ENCODE assay signal across 12 cellular contexts in the genomic region with DNA sequence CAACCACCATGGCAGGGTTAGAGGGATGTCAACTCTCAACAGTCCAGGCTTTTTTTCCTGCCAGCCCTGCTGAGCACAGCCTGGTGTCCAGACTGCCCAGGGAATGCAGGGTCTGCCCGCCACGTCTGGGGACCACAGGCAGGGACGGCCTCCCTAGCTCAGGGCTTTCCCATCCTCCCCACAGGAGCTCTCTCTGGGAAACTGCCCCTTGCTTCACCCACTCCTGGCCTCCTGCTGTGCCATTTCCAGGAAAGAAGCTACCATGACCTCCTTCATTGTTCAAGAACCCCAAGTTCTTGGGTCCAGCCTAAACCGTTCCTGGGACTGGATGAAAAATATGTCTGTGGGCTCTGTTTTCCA. TPM values are rescaled to one million over a fixed set of nuclear protein-coding genes. Genes with fewer than 3 reads are reported as not detected.
A peak's percentile ranks its signal among the peaks of the same experiment; 100 is the strongest.
DNase-seq lines count a peak whose midpoint lies in the region; ATAC-seq and TF ChIP-seq lines count a peak whose summit lies in the region.
"Had no signal": no experiment of that assay in that cellular context is flagged by ENCODE, and none has a peak within 500 bp of the region (broad histone marks: within the 10 kb centered on the region; RNA-seq: fewer than 3 reads in every experiment).

No MANE protein-coding gene starts in this region.

- no peaks in the 10 kb centered on the region for H3K27me3 ChIP-seq in GM23338 (ENCODE audit: insufficient read depth)
- H3K27me3 ChIP-seq in RWPE2 (ENCODE audit: insufficient read depth, poor library complexity, severe bottlenecking): no peaks in the 10 kb centered on the region
- no peaks in the 10 kb centered on the region for H3K27me3 ChIP-seq in skeletal muscle satellite cell (ENCODE audit: control insufficient read depth, insufficient read depth, low read length)

- ATAC-seq in GM23338 (no peak), RWPE2 (ENCODE audit: low read depth) (no peak), GM19467 (IDR thresholded peaks at IDR 0.05; ENCODE audit: unreplicated experiment) (no peak)
- ATAC-seq: GM12878 had no signal

- H3K9ac ChIP-seq in skeletal muscle satellite cell (ENCODE audit: low read depth, low read length): no peak overlapping the region

- H3K27ac ChIP-seq in GM23338 (ENCODE audit: low read depth) (peak overlapping the region; percentile 94), RWPE2 (ENCODE audit: poor library complexity, severe bottlenecking) (peak overlapping the region; percentile 100)

- H3K9me3 ChIP-seq in RWPE2 (ENCODE audit: severe bottlenecking) (no peaks in the 10 kb centered on the region), skeletal muscle satellite cell (replicated peaks; ENCODE audit: low read length) (no peaks in the 10 kb centered on the region)

- peaks cover 53% of the 10 kb centered on the region for H3K36me3 Mint-ChIP-seq in GM23338 (ENCODE audit: low read depth)
- H3K36me3 Mint-ChIP-seq in activated CD4-positive, alpha-beta memory T cell treated with anti-CD3 and anti-CD28 coated beads, Interleukin-2, amount 10 ng/mL, durations not matched to agents 7 days and 5 days (ENCODE audit: low read depth): no peaks in the 10 kb centered on the region
- H3K36me3 Mint-ChIP-seq: activated naive CD8-positive, alpha-beta T cell had no signal

- no peaks in the 10 kb centered on the region for H3K36me3 ChIP-seq in GM23338 (ENCODE audit: insufficient read depth)
- H3K36me3 ChIP-seq in RWPE2 (ENCODE audit: low read depth): peaks cover 79% of the 10 kb centered on the region
- H3K36me3 ChIP-seq in skeletal muscle satellite cell (ENCODE audit: insufficient read depth, low read length): no peaks in the 10 kb centered on the region

- peaks cover 13% of the 10 kb centered on the region for H4K20me1 ChIP-seq in GM23338 (replicated peaks; ENCODE audit: insufficient read depth)

- TF ChIP-seq CTCF in GM23338 (conservative IDR thresholded peaks at IDR 0.05; ENCODE audit: low read depth in 2 of 2) (no peak), RWPE2 (IDR thresholded peaks at IDR 0.05; ENCODE audit: poor library complexity, severe bottlenecking) (no peak)

- no peaks in the 10 kb centered on the region for H3K9me2 ChIP-seq in GM23338 (ENCODE audit: insufficient read depth)

- peak overlapping the region; percentile 68 for H3K4me3 Mint-ChIP-seq in GM23338
- no peak overlapping the region for H3K4me3 Mint-ChIP-seq in activated CD4-positive, alpha-beta memory T cell treated with anti-CD3 and anti-CD28 coated beads, Interleukin-2, amount 10 ng/mL, durations not matched to agents 7 days and 5 days
- H3K4me3 Mint-ChIP-seq: activated naive CD8-positive, alpha-beta T cell; IgD-negative memory B cell had no signal

- H3K27ac Mint-ChIP-seq in GM23338: peak overlapping the region; percentile 95
- no peak overlapping the region for H3K27ac Mint-ChIP-seq in activated CD4-positive, alpha-beta memory T cell treated with anti-CD3 and anti-CD28 coated beads, Interleukin-2, amount 10 ng/mL, durations not matched to agents 7 days and 5 days
- H3K27ac Mint-ChIP-seq: activated naive CD8-positive, alpha-beta T cell had no signal

- no peaks in the 10 kb centered on the region for H3K9me3 Mint-ChIP-seq in GM23338
- H3K9me3 Mint-ChIP-seq in activated CD4-positive, alpha-beta memory T cell treated with anti-CD3 and anti-CD28 coated beads, Interleukin-2, amount 10 ng/mL, durations not matched to agents 7 days and 5 days: no peaks in the 10 kb centered on the region

- DNase-seq in GM23338 (ENCODE audit: low spot score) (no peak), RWPE2 (ENCODE audit: low spot score) (no peak), RKO (ENCODE audit: low spot score) (no peak), NCI-H2196 treated with DMSO at 0.1 percent for 48 hours (lab: John Stamatoyannopoulos, UW; ENCODE audit: unreplicated experiment) (no peak)
- DNase-seq in activated CD4-positive, alpha-beta memory T cell treated with anti-CD3 and anti-CD28 coated beads, Interleukin-2, amount 10 ng/mL, durations not matched to agents 7 days and 5 days: no peak
- DNase-seq: NCI-H446 treated with DMSO at 0.1 percent for 48 hours had no signal

- POLR2A ChIA-PET in activated CD4-positive, alpha-beta memory T cell treated with anti-CD3 and anti-CD28 coated beads, Interleukin-2, amount 10 ng/mL, durations not matched to agents 7 days and 5 days (lab: Charles Lee): no interaction called here

- CTCF ChIA-PET in activated CD4-positive, alpha-beta memory T cell treated with anti-CD3 and anti-CD28 coated beads, Interleukin-2, amount 10 ng/mL, durations not matched to agents 7 days and 5 days (lab: Charles Lee): interaction anchor here (1.6 kb wide), 1 partner anchor 35 kb away, joined by 4 read pairs; no protein-coding TSS in a partner anchor

- no peak overlapping the region for H2AFZ ChIP-seq in GM23338

- peaks cover 32% of the 10 kb centered on the region for H3F3A ChIP-seq in GM23338 (replicated peaks; ENCODE audit: low read depth)

- peaks cover 16% of the 10 kb centered on the region for H3K27me3 Mint-ChIP-seq in GM23338 (ENCODE audit: insufficient read depth, low read depth, poor library complexity)
- H3K27me3 Mint-ChIP-seq in activated CD4-positive, alpha-beta memory T cell treated with anti-CD3 and anti-CD28 coated beads, Interleukin-2, amount 10 ng/mL, durations not matched to agents 7 days and 5 days: no peaks in the 10 kb centered on the region
- H3K27me3 Mint-ChIP-seq: activated naive CD8-positive, alpha-beta T cell had no signal

- H3K4me1 ChIP-seq in GM23338 (ENCODE audit: insufficient read depth) (peaks cover 48% of the 10 kb centered on the region), RWPE2 (ENCODE audit: insufficient read depth, poor library complexity, severe bottlenecking) (peaks cover 49% of the 10 kb centered on the region), skeletal muscle satellite cell (ENCODE audit: control insufficient read depth, insufficient read depth, low read length) (peaks cover 48% of the 10 kb centered on the region)

- peak overlapping the region; percentile 76 for H3K4me2 ChIP-seq in GM23338
- peak overlapping the region; percentile 48 for H3K4me2 ChIP-seq in skeletal muscle satellite cell (ENCODE audit: low read length)

- peaks cover 91% of the 10 kb centered on the region for H3K79me2 ChIP-seq in GM23338 (replicated peaks; ENCODE audit: insufficient read depth)

- H3K4me3 ChIP-seq in GM23338: peak overlapping the region; percentile 33; the same call in 1 of the 2 replicates
- H3K4me3 ChIP-seq in RWPE2 (ENCODE audit: severe bottlenecking): peak overlapping the region; percentile 12
- peak overlapping the region; percentile 10 for H3K4me3 ChIP-seq in iPS-11a (ENCODE audit: low read depth, low read length)
- H3K4me3 ChIP-seq in skeletal muscle satellite cell (ENCODE audit: low read length): no peak overlapping the region
- H3K4me3 ChIP-seq: GM12878 had no signal

- peaks cover 68% of the 10 kb centered on the region for H3K4me1 Mint-ChIP-seq in GM23338
- H3K4me1 Mint-ChIP-seq in activated CD4-positive, alpha-beta memory T cell treated with anti-CD3 and anti-CD28 coated beads, Interleukin-2, amount 10 ng/mL, durations not matched to agents 7 days and 5 days: peaks cover 38% of the 10 kb centered on the region

TF ChIP-seq in GM23338, 12 proteins besides CTCF, POLR2A, EP300 and RAD21 (continues in another document):
- TF ChIP-seq, protein P1, sequence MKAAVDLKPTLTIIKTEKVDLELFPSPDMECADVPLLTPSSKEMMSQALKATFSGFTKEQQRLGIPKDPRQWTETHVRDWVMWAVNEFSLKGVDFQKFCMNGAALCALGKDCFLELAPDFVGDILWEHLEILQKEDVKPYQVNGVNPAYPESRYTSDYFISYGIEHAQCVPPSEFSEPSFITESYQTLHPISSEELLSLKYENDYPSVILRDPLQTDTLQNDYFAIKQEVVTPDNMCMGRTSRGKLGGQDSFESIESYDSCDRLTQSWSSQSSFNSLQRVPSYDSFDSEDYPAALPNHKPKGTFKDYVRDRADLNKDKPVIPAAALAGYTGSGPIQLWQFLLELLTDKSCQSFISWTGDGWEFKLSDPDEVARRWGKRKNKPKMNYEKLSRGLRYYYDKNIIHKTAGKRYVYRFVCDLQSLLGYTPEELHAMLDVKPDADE (IDR thresholded peaks at IDR 0.05): no peak
- TF ChIP-seq JUNB (IDR thresholded peaks at IDR 0.05; ENCODE audit: unreplicated experiment) (no peak), ZNF331 (CRISPR knock-in tag; IDR thresholded peaks at IDR 0.05; ENCODE audit: low read depth) (no peak), EZH2 (IDR thresholded peaks at IDR 0.05; ENCODE audit: low read depth, unreplicated experiment) (no peak), STAT1 (IDR thresholded peaks at IDR 0.05; ENCODE audit: unreplicated experiment) (no peak), NANOG (IDR thresholded peaks at IDR 0.05; ENCODE audit: borderline replicate concordance) (no peak), ZNF114 (CRISPR knock-in tag; IDR thresholded peaks at IDR 0.05) (no peak)

RNA-seq across cellular contexts. Expression of gene SCNN1A, which starts 4.8 kb away (rescaled TPM):
- 125 and 134 TPM in 2 replicates for total RNA-seq in GM23338 (2014; rRNA removed; shearing (Covaris generic))
- 34.0 and 37.1 TPM in 2 replicates for polyA plus RNA-seq in GM23338 (2016; fragmentation: Nextera tagmentation; extraction: Ambion mirVana)
- 0.87 and 1.3 TPM in 2 replicates for total RNA-seq in skeletal muscle satellite cell (2012; rRNA removed)
- 1 to 10 TPM in 1 of 2 experiments, under 1 TPM in 1; 0.78 to 1.3 TPM for total RNA-seq in activated CD4-positive, alpha-beta memory T cell treated with anti-CD3 and anti-CD28 coated beads, Interleukin-2, amount 10 ng/mL, durations not matched to agents 7 days and 5 days
- polyA plus RNA-seq: IgD-negative memory B cell had no signal

RNA-seq across cellular contexts. Expression of gene LTBR, which starts 13.4 kb away (rescaled TPM):
- 6.8 and 7.1 TPM in 2 replicates for total RNA-seq in GM23338 (2014; rRNA removed; shearing (Covaris generic))
- polyA plus RNA-seq in GM23338 (2016; fragmentation: Nextera tagmentation; extraction: Ambion mirVana): 6.1 and 10.5 TPM in 2 replicates
- total RNA-seq in skeletal muscle satellite cell (2012; rRNA removed): 75.8 and 97.8 TPM in 2 replicates
- under 1 TPM; 0.38 to 0.40 TPM for total RNA-seq in activated CD4-positive, alpha-beta memory T cell treated with anti-CD3 and anti-CD28 coated beads, Interleukin-2, amount 10 ng/mL, durations not matched to agents 7 days and 5 days
- polyA plus RNA-seq: IgD-negative memory B cell had no signal

RNA-seq across cellular contexts. Expression of gene TNFRSF1A, which starts 28.7 kb away (rescaled TPM):
- total RNA-seq in GM23338 (2014; rRNA removed; shearing (Covaris generic)): 36.7 and 43.4 TPM in 2 replicates
- 24.3 and 28.5 TPM in 2 replicates for polyA plus RNA-seq in GM23338 (2016; fragmentation: Nextera tagmentation; extraction: Ambion mirVana)
- 173 and 205 TPM in 2 replicates for total RNA-seq in skeletal muscle satellite cell (2012; rRNA removed)
- total RNA-seq in activated CD4-positive, alpha-beta memory T cell treated with anti-CD3 and anti-CD28 coated beads, Interleukin-2, amount 10 ng/mL, durations not matched to agents 7 days and 5 days: 10 to 100 TPM; 61.5 to 61.9 TPM

Comparison
In these comparisons a context has a peak if more than half of its experiments do, and no peak if none do; other contexts are left out.
1. RNA of gene SCNN1A, which starts 4.8 kb away (total RNA-seq): 125 to 134 TPM in GM23338; 0.78 to 1.3 TPM in activated CD4-positive, alpha-beta memory T cell treated with anti-CD3 and anti-CD28 coated beads, Interleukin-2, amount 10 ng/mL, durations not matched to agents 7 days and 5 days; every median in the first group is over 10 times any median in the second.